Comparison of ENCODE assay signal across 19 cellular contexts in the genomic region with DNA sequence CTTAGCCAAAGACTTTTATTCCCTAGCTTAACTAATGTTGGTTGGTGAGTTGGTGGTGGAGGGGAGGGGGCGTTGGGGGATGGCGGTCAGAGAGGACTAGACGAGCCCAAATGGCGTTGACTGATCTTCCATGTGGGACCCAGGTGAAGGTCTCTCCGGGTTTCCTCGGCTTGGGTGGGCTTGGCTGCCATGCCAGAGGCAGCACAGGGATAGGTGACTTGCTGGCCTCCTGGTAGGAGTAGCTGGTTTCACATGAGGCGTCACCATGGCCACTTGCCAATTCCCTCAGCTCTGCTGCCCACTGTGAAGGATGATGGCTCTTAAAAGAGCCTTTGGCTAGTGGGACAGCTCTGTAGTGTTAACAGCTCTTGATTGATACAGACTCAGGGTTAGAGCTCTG.
A peak's percentile ranks its signal among the peaks of the same experiment; 100 is the strongest.
DNase-seq lines count a peak whose midpoint lies in the region; ATAC-seq, FAIRE-seq and TF ChIP-seq lines count a peak whose summit lies in the region.
"Had no signal": no experiment of that assay in that cellular context is flagged by ENCODE, and none has a peak within 500 bp of the region (broad histone marks: within the 10 kb centered on the region; RNA-seq: fewer than 3 reads in every experiment).

No MANE protein-coding gene starts in this region.

- no peaks in the 10 kb centered on the region for H3K27me3 Mint-ChIP-seq in Calu3 (ENCODE audit: unreplicated experiment)
- H3K27me3 Mint-ChIP-seq: B cell; CD4-positive, CD25-positive, alpha-beta regulatory T cell; IgD-negative memory B cell had no signal

- DNase-seq in Right ventricle myocardium inferior (ENCODE audit: missing footprints) (peak; percentile 50), left ventricle myocardium superior (no peak), Panc1 (ENCODE audit: low read depth, low spot score) (no peak), neuronal stem cell (ENCODE audit: low spot score) (no peak), urothelium cell line (ENCODE audit: low spot score) (peak; percentile 4), T-helper 9 cell (no peak), Calu3 (no peak)
- DNase-seq: C1 segment of cervical spinal cord; Caco-2; CD4-positive, CD25-positive, alpha-beta regulatory T cell; DMS79 treated with DMSO at 0.1 percent for 48 hours; GF-D8; HCEC 1CT; KBM-7 had no signal

- TF ChIP-seq CTCF in Panc1 (IDR thresholded peaks at IDR 0.05) (no peak), Calu3 (IDR thresholded peaks at IDR 0.05; ENCODE audit: unreplicated experiment) (no peak)

- peaks cover 13% of the 10 kb centered on the region for H3K9me3 Mint-ChIP-seq in Calu3 (ENCODE audit: low read depth, unreplicated experiment)

- no peak overlapping the region for H3K4me3 Mint-ChIP-seq in Calu3 (ENCODE audit: low read depth, unreplicated experiment)
- H3K4me3 Mint-ChIP-seq: B cell; CD4-positive, CD25-positive, alpha-beta regulatory T cell; GM23338; IgD-negative memory B cell had no signal

- peak overlapping the region; percentile 37 for H2AK5ac ChIP-seq in neuronal stem cell (ENCODE audit: low read depth, low read length)

- H3K36me3 ChIP-seq in Panc1 (ENCODE audit: control insufficient read depth, insufficient read depth, low read length) (no peaks in the 10 kb centered on the region), neuronal stem cell (replicated peaks in 1 of 2; ENCODE audit: control insufficient read depth in 2 of 2, insufficient read depth in 2 of 2, low read length in 2 of 2) (no peaks in the 10 kb centered on the region)

- FAIRE-seq in urothelium cell line (lab: Jason Lieb, UNC): no peak
- FAIRE-seq: H54, HepG2 had no signal

- H3K9me3 ChIP-seq in Panc1 (ENCODE audit: control insufficient read depth, insufficient read depth, low read depth, low read length): no peaks in the 10 kb centered on the region
- H3K9me3 ChIP-seq in neuronal stem cell (replicated peaks in 1 of 2; ENCODE audit: control insufficient read depth in 2 of 2, insufficient read depth in 1 of 2, low read depth in 1 of 2, low read length in 2 of 2): peaks cover 0 to 1% of the 10 kb centered on the region in 2 donors
- H3K9me3 ChIP-seq: Caco-2 had no signal

- ATAC-seq in Right ventricle myocardium inferior (no peak), left ventricle myocardium superior (no peak), Panc1 (0 out of 2 replicates have a peak, but pooled peaks have one; percentile 26)
- ATAC-seq: GM23338, HepG2 had no signal

- H3K27ac ChIP-seq in Panc1 (ENCODE audit: low read length): no peak overlapping the region
- H3K27ac ChIP-seq in neuronal stem cell (replicated peaks; ENCODE audit: low read length): no peak overlapping the region

- POLR2A ChIA-PET in Panc1 (lab: Charles Lee): interaction anchor here (0.6 kb wide), 1 partner anchor 28 kb away, joined by 3 read pairs; no protein-coding TSS in a partner anchor

- H3K18ac ChIP-seq in neuronal stem cell (ENCODE audit: low read length): peak overlapping the region; percentile 71

- in situ Hi-C loops in Panc1 (cut with HindIII; ENCODE audit: low pct_unique_long_range_greater_than_20kb, low sequenced_read_pairs): no loop called here

- H3K27me3 ChIP-seq in Panc1 (ENCODE audit: control insufficient read depth, insufficient read depth, low read length) (no peaks in the 10 kb centered on the region), neuronal stem cell (ENCODE audit: control insufficient read depth in 3 of 3, insufficient read depth in 3 of 3, low read depth in 1 of 3, low read length in 3 of 3) (no peaks in the 10 kb centered on the region)

- no peaks in the 10 kb centered on the region for H3K36me3 Mint-ChIP-seq in Calu3 (ENCODE audit: insufficient read depth, unreplicated experiment)
- H3K36me3 Mint-ChIP-seq: CD4-positive, CD25-positive, alpha-beta regulatory T cell; IgD-negative memory B cell had no signal

- no peaks in the 10 kb centered on the region for H3K4me1 Mint-ChIP-seq in Calu3 (ENCODE audit: low read depth, unreplicated experiment)
- H3K4me1 Mint-ChIP-seq: B cell; CD4-positive, CD25-positive, alpha-beta regulatory T cell; GM23338; IgD-negative memory B cell had no signal

- no peak overlapping the region for H4K91ac ChIP-seq in neuronal stem cell (ENCODE audit: low read depth, low read length, poor library complexity)

- H3K4me3 ChIP-seq in Panc1 (ENCODE audit: low read depth in 2 of 2, low read length in 2 of 2) (no peak overlapping the region), neuronal stem cell (ENCODE audit: low read length in 2 of 2) (no peak overlapping the region)
- H3K4me3 ChIP-seq: GM23338 had no signal

- no peak overlapping the region for H3K23ac ChIP-seq in neuronal stem cell (ENCODE audit: low read depth, low read length, poor library complexity)

- H3K79me1 ChIP-seq in neuronal stem cell (ENCODE audit: low read depth, low read length): no peaks in the 10 kb centered on the region

- no peak overlapping the region for H3K4me2 ChIP-seq in neuronal stem cell (ENCODE audit: insufficient read depth, low read length, poor library complexity, severe bottlenecking)
- H3K4me2 ChIP-seq: GM23338 had no signal

- no peak overlapping the region for H2BK12ac ChIP-seq in neuronal stem cell (ENCODE audit: low read length)

- BruUV-seq in Panc1 (replicated peaks; lab: Mats Ljungman, UMichigan) (no TSS peak), Calu3 (replicated peaks; lab: Mats Ljungman, UMichigan) (no TSS peak)

- H2BK5ac ChIP-seq in neuronal stem cell (ENCODE audit: low read length): no peak overlapping the region

- H2AFZ ChIP-seq in neuronal stem cell (ENCODE audit: low read length): no peak overlapping the region
- H2AFZ ChIP-seq: GM23338 had no signal

- H3K27ac Mint-ChIP-seq in Calu3 (ENCODE audit: unreplicated experiment): no peak overlapping the region
- H3K27ac Mint-ChIP-seq: B cell; CD4-positive, CD25-positive, alpha-beta regulatory T cell; GM23338; IgD-negative memory B cell had no signal

- no CpG with 5 or more reads among the region's 7 CpGs for WGBS in neuronal stem cell (ENCODE audit: extremely low coverage in 2 of 2, insufficient read length in 2 of 2, insufficient replicate concordance in 1 of 2), 2 donors

- H3K4me1 ChIP-seq in Panc1 (ENCODE audit: control insufficient read depth, insufficient read depth, low read length): no peaks in the 10 kb centered on the region
- no peaks in the 10 kb centered on the region for H3K4me1 ChIP-seq in neuronal stem cell (ENCODE audit: control insufficient read depth in 2 of 2, insufficient read depth in 1 of 2, low read depth in 1 of 2, low read length in 2 of 2)
- H3K4me1 ChIP-seq: Caco-2 had no signal

- CTCF ChIA-PET in Panc1 (lab: Charles Lee) (no interaction called here), Calu3 (lab: Charles Lee) (no interaction called here)

- intact Hi-C loops in Right ventricle myocardium inferior (cut with DNase I): no loop called here
- intact Hi-C loops in left ventricle myocardium superior (cut with micrococcal nuclease): no loop called here
- intact Hi-C loops in Panc1 (cut with micrococcal nuclease; ENCODE audit: unreplicated experiment): no loop called here
- intact Hi-C loops in Calu3 (cut with micrococcal nuclease; ENCODE audit: unreplicated experiment): no loop called here

- no peak overlapping the region for H2BK120ac ChIP-seq in neuronal stem cell (ENCODE audit: low read depth, low read length)

- no peak overlapping the region for H3K14ac ChIP-seq in neuronal stem cell (ENCODE audit: low read length)

- no peak overlapping the region for H3K9ac ChIP-seq in neuronal stem cell (ENCODE audit: low read depth, low read length, poor library complexity)

- H4K8ac ChIP-seq in neuronal stem cell (ENCODE audit: low read depth, low read length): no peak overlapping the region

- no peak overlapping the region for H2BK15ac ChIP-seq in neuronal stem cell (ENCODE audit: low read length)

- H3K4ac ChIP-seq in neuronal stem cell (ENCODE audit: low read length): no peak overlapping the region

Comparison
In these comparisons a context has a peak if more than half of its experiments do, and no peak if none do; other contexts are left out.
1. DNase-seq: peak in Right ventricle myocardium inferior (single experiment) and urothelium cell line (single experiment); none in left ventricle myocardium superior (single experiment), Panc1 (single experiment), neuronal stem cell (single experiment), T-helper 9 cell (single experiment) and Calu3 (single experiment).